ENCODE assay signal across 20 cellular contexts in genomic region chr3:7684193-7684592, GRCh38.
DNase-seq lines count a peak whose midpoint lies in the region; ATAC-seq, FAIRE-seq and TF ChIP-seq lines count a peak whose summit lies in the region.
"Had no signal": no experiment of that assay in that cellular context is flagged by ENCODE, and none has a peak within 500 bp of the region (broad histone marks: within the 10 kb centered on the region; RNA-seq: fewer than 3 reads in every experiment).

No MANE protein-coding gene starts in this region.

- DNase-seq in NCI-H2171 treated with DMSO at 0.1 percent for 48 hours (lab: John Stamatoyannopoulos, UW) (peak; percentile 1), NCI-H2171 (lab: John Stamatoyannopoulos, UW) (no peak), K562 (ENCODE audit: extremely low read depth in 1 of 4, low spot score in 3 of 4) (no peak), superior temporal gyrus (ENCODE audit: extremely low spot score) (peak; percentile 40)
- DNase-seq in activated CD4-positive, alpha-beta T cell treated with anti-CD3 and anti-CD28 coated beads, Interleukin-2, amount 50 U/mL, for 4 hours = no peak
- DNase-seq in activated naive CD4-positive, alpha-beta T cell treated with anti-CD3 and anti-CD28 coated beads, Interleukin-2, amount 50 U/mL, for 16 hours = no peak
- DNase-seq: COR-L47, EL, HFFc6, MM.1S, NCI-H1417, NCI-H2029, NCI-H526 treated with DMSO at 0.1 percent for 48 hours, RPMI8226, SIG-M5 had no signal

- TF ChIP-seq POLR2A in K562 (conservative IDR thresholded peaks at IDR 0.05) = no peak

- H3K4me3 ChIP-seq in HUES48 (ENCODE audit: low read depth, low read length) = no peak overlapping the region
- H3K4me3 ChIP-seq in K562 = no peak overlapping the region
- H3K4me3 ChIP-seq: BLaER1 treated with 17β-estradiol and CSF1 and Interleukin-3, amounts not matched to agents 10 nM and 100 nM had no signal

- H3K4me1 ChIP-seq in HUES48 (ENCODE audit: control insufficient read depth, insufficient read depth, low read length) = peaks cover 20% of the 10 kb centered on the region
- no peaks in the 10 kb centered on the region for H3K4me1 ChIP-seq in K562 (replicated peaks in 1 of 2; ENCODE audit: control insufficient read depth in 2 of 2, insufficient read depth in 2 of 2, low read length in 2 of 2)

- no peak for TF ChIP-seq EP300 in K562 (IDR thresholded peaks at IDR 0.05; ENCODE audit: low read length)

- H3K9me3 ChIP-seq in HUES48 (ENCODE audit: control insufficient read depth, insufficient read depth, low read length) (peaks cover 15% of the 10 kb centered on the region), K562 (replicated peaks; ENCODE audit: control insufficient read depth, insufficient read depth, low read depth, low read length) (no peaks in the 10 kb centered on the region; the same call in 1 of the 2 replicates)

- CTCF ChIA-PET in K562 (lab: Yijun Ruan, JAX; ENCODE audit: low intra/inter-chr PET ratio) = no interaction called here

- H3K4me2 ChIP-seq in K562 (ENCODE audit: insufficient read depth, low read length) = no peak overlapping the region

- H3K9ac ChIP-seq in HUES48 (ENCODE audit: low read depth, low read length) (no peak overlapping the region), K562 (ENCODE audit: insufficient read depth in 1 of 2, low read depth in 2 of 2, low read length in 2 of 2) (no peak overlapping the region)

- H3K36me3 ChIP-seq in HUES48 (ENCODE audit: control insufficient read depth, insufficient read depth, low read length) = no peaks in the 10 kb centered on the region
- no peaks in the 10 kb centered on the region for H3K36me3 ChIP-seq in K562 (ENCODE audit: control insufficient read depth, insufficient read depth, low read length)
- H3K36me3 ChIP-seq: BLaER1 treated with 17β-estradiol and CSF1 and Interleukin-3, amounts not matched to agents 10 nM and 100 nM had no signal

- H2AFZ ChIP-seq in K562 (ENCODE audit: low read depth, low read length) = no peak overlapping the region

- no peak for FAIRE-seq in K562 (lab: Jason Lieb, UNC)
- FAIRE-seq: A204.1, H54, HepG2 had no signal

- no peaks in the 10 kb centered on the region for H3K9me1 ChIP-seq in K562 (ENCODE audit: control insufficient read depth, insufficient read depth, low read length)

- in situ Hi-C loops in K562 (cut with MboI) = no loop called here

- no peak for TF ChIP-seq CTCF in K562 (IDR thresholded peaks at IDR 0.05 in 2 of 3, conservative IDR thresholded peaks at IDR 0.05 in 1 of 3; ENCODE audit: insufficient read depth in 2 of 3, low read depth in 1 of 3, low read length in 3 of 3)

- intact Hi-C loops in K562 (cut with micrococcal nuclease) = no loop called here

- POLR2A ChIA-PET in K562 (lab: Yijun Ruan, JAX) = no interaction called here

- BruUV-seq in K562 (replicated peaks; lab: Mats Ljungman, UMichigan) = no TSS peak

- H3K27me3 ChIP-seq in HUES48 (ENCODE audit: control insufficient read depth, insufficient read depth, low read length) (no peaks in the 10 kb centered on the region), K562 (ENCODE audit: control insufficient read depth in 2 of 2, insufficient read depth in 2 of 2, low read length in 2 of 2) (no peaks in the 10 kb centered on the region)
- H3K27me3 ChIP-seq: BLaER1 treated with 17β-estradiol and CSF1 and Interleukin-3, amounts not matched to agents 10 nM and 100 nM had no signal

- WGBS in K562 (ENCODE audit: insufficient coverage, low coverage, missing lambda C conversion rate) = 0% methylated on average over 1 of the region's 1 CpG

- TF ChIP-seq RAD21 in K562 (CRISPR knock-in tag; conservative IDR thresholded peaks at IDR 0.05 in 1 of 2, IDR thresholded peaks at IDR 0.05 in 1 of 2) = no peak

- H3K27ac ChIP-seq in HUES48 (ENCODE audit: low read depth, low read length) (peak overlapping the region; percentile 84), K562 (ENCODE audit: extremely low read depth, low read depth, low read length) (no peak overlapping the region)

- no peak for ATAC-seq in K562
- ATAC-seq: HepG2 had no signal

- no peaks in the 10 kb centered on the region for H3K79me2 ChIP-seq in K562 (ENCODE audit: control insufficient read depth, insufficient read depth, low read length)

- H4K20me1 ChIP-seq in K562 (replicated peaks; ENCODE audit: control insufficient read depth, insufficient read depth, low read length) = no peaks in the 10 kb centered on the region
- H4K20me1 ChIP-seq: BLaER1 treated with 17β-estradiol and CSF1 and Interleukin-3, amounts not matched to agents 10 nM and 100 nM had no signal

TF ChIP-seq in K562, 482 proteins besides CTCF, POLR2A, EP300 and RAD21:
- TF ChIP-seq THRAP3 (IDR thresholded peaks at IDR 0.05; ENCODE audit: borderline replicate concordance) (no peak), ZNF134 (CRISPR knock-in tag; conservative IDR thresholded peaks at IDR 0.05) (no peak), FOXA3 (CRISPR knock-in tag; conservative IDR thresholded peaks at IDR 0.05 in 1 of 2, IDR thresholded peaks at IDR 0.05 in 1 of 2) (0 out of 4 replicates have a peak, but pooled peaks of 1 of the 2 experiments have one; percentile 17), ASH1L (IDR thresholded peaks at IDR 0.05; ENCODE audit: borderline replicate concordance, low read depth, partially characterized antibody) (no peak), ZNF316 (IDR thresholded peaks at IDR 0.05) (peak; percentile 16; the same call in 1 of the 2 replicates)
TF ChIP-seq in K562: peak in this region for 2.

Comparison
In these comparisons a context has a peak if more than half of its experiments do, and no peak if none do; other contexts are left out.
1. DNase-seq: peak in NCI-H2171 treated with DMSO at 0.1 percent for 48 hours (single experiment) and superior temporal gyrus (single experiment); none in NCI-H2171 (single experiment), K562 (0 of 4), activated CD4-positive, alpha-beta T cell treated with anti-CD3 and anti-CD28 coated beads, Interleukin-2, amount 50 U/mL, for 4 hours (0 of 2) and activated naive CD4-positive, alpha-beta T cell treated with anti-CD3 and anti-CD28 coated beads, Interleukin-2, amount 50 U/mL, for 16 hours (single experiment).